Comparison of ENCODE assay signal across 16 cellular contexts in genomic region chr16:50276128-50276444, GRCh38. TPM values are rescaled to one million over a fixed set of nuclear protein-coding genes. Genes with fewer than 3 reads are reported as not detected.
DNase-seq lines count a peak whose midpoint lies in the region; ATAC-seq and TF ChIP-seq lines count a peak whose summit lies in the region.
"Had no signal": no experiment of that assay in that cellular context is flagged by ENCODE, and none has a peak within 500 bp of the region (broad histone marks: within the 10 kb centered on the region; RNA-seq: fewer than 3 reads in every experiment).

No MANE protein-coding gene starts in this region.

- 93% methylated on average over 5 of the region's 5 CpGs for WGBS in smooth muscle cell (ENCODE audit: low lambda C conversion rate)

- peaks cover 4% of the 10 kb centered on the region; the same call in 1 of the 2 replicates for H3K36me3 ChIP-seq in OCI-LY1 (ENCODE audit: insufficient read depth, low read length)
- peaks cover 7% of the 10 kb centered on the region for H3K36me3 ChIP-seq in effector memory CD4-positive, alpha-beta T cell (ENCODE audit: control insufficient read depth, insufficient read depth, low read length)
- H3K36me3 ChIP-seq in smooth muscle cell (ENCODE audit: low read depth), result no peaks in the 10 kb centered on the region
- H3K36me3 ChIP-seq: left lung, upper lobe of left lung had no signal

- peaks cover 93% of the 10 kb centered on the region for H3K4me1 Mint-ChIP-seq in stimulated activated effector memory CD8-positive, alpha-beta T cell treated with anti-CD3 and anti-CD28 coated beads, Interleukin-12 subunit alpha, Interleukin-12 subunit beta, amount 100 ng/mL, for 72 hours

- no peak for DNase-seq in activated naive CD4-positive, alpha-beta T cell treated with anti-CD3 and anti-CD28 coated beads, Interleukin-2, amount 50 U/mL, for 72 hours (ENCODE audit: low spot score in 2 of 2)
- DNase-seq in activated naive CD4-positive, alpha-beta T cell treated with Interleukin-2 at 50 U/mL for 16 hours, result no peak
- no peak for DNase-seq in effector memory CD4-positive, alpha-beta T cell
- no peak for DNase-seq in stimulated activated effector memory CD8-positive, alpha-beta T cell treated with anti-CD3 and anti-CD28 coated beads, Interleukin-12 subunit alpha, Interleukin-12 subunit beta, amount 100 ng/mL, for 72 hours (ENCODE audit: low spot score in 2 of 2)
- DNase-seq in smooth muscle cell (lab: John Stamatoyannopoulos, UW; ENCODE audit: unreplicated experiment), result no peak
- DNase-seq in COR-L47 (lab: John Stamatoyannopoulos, UW), result no peak
- DNase-seq: DMS 273 treated with DMSO at 0.1 percent for 48 hours; NCI-H146; NCI-H446; stimulated activated CD4-positive, alpha-beta T cell treated with anti-CD3 and anti-CD28 coated beads, Interleukin-2, amount 100 ng/mL, for 48 hours; upper lobe of left lung had no signal

- no peaks in the 10 kb centered on the region for H3K9me3 Mint-ChIP-seq in activated naive CD4-positive, alpha-beta T cell treated with anti-CD3 and anti-CD28 coated beads, Interleukin-2, amount 50 U/mL, for 72 hours
- peaks cover 5% of the 10 kb centered on the region for H3K9me3 Mint-ChIP-seq in stimulated activated effector memory CD8-positive, alpha-beta T cell treated with anti-CD3 and anti-CD28 coated beads, Interleukin-12 subunit alpha, Interleukin-12 subunit beta, amount 100 ng/mL, for 72 hours

- no peaks in the 10 kb centered on the region for H4K20me1 ChIP-seq in OCI-LY1 (ENCODE audit: insufficient read depth, low read length)
- H4K20me1 ChIP-seq in smooth muscle cell (ENCODE audit: low read depth), result peaks cover 78% of the 10 kb centered on the region

- H3K4me1 ChIP-seq in OCI-LY1 (ENCODE audit: insufficient read depth, low read length, severe bottlenecking) (peaks cover 31% of the 10 kb centered on the region), smooth muscle cell (ENCODE audit: low read depth) (no peaks in the 10 kb centered on the region)
- peaks cover 83% of the 10 kb centered on the region for H3K4me1 ChIP-seq in effector memory CD4-positive, alpha-beta T cell (ENCODE audit: control insufficient read depth, insufficient read depth, low read length, poor library complexity, severe bottlenecking)

- H3K27ac Mint-ChIP-seq in activated naive CD4-positive, alpha-beta T cell treated with anti-CD3 and anti-CD28 coated beads, Interleukin-2, amount 50 U/mL, for 72 hours, result peak overlapping the region; percentile 81 to 94
- H3K27ac Mint-ChIP-seq in stimulated activated effector memory CD8-positive, alpha-beta T cell treated with anti-CD3 and anti-CD28 coated beads, Interleukin-12 subunit alpha, Interleukin-12 subunit beta, amount 100 ng/mL, for 72 hours, result no peak overlapping the region
- H3K27ac Mint-ChIP-seq: WTC11 had no signal

- H3K27me3 ChIP-seq in OCI-LY1 (ENCODE audit: insufficient read depth, low read length) (no peaks in the 10 kb centered on the region), smooth muscle cell (ENCODE audit: low read depth) (no peaks in the 10 kb centered on the region)
- H3K27me3 ChIP-seq in effector memory CD4-positive, alpha-beta T cell (replicated peaks; ENCODE audit: control insufficient read depth, insufficient read depth, low read length, poor library complexity, severe bottlenecking), result no peaks in the 10 kb centered on the region
- H3K27me3 ChIP-seq: hepatocyte, left lung, upper lobe of left lung had no signal

- H3K9me3 ChIP-seq in OCI-LY1 (ENCODE audit: low read length) (no peaks in the 10 kb centered on the region), smooth muscle cell (replicated peaks; ENCODE audit: low read depth) (no peaks in the 10 kb centered on the region)
- H3K9me3 ChIP-seq in effector memory CD4-positive, alpha-beta T cell (ENCODE audit: control insufficient read depth, low read length), result no peaks in the 10 kb centered on the region
- H3K9me3 ChIP-seq: left lung, upper lobe of left lung had no signal

- H3K27ac ChIP-seq in OCI-LY1 (ENCODE audit: low read depth, low read length, poor library complexity, severe bottlenecking) (peak overlapping the region; percentile 80), smooth muscle cell (ENCODE audit: low read depth) (no peak overlapping the region)
- H3K27ac ChIP-seq in effector memory CD4-positive, alpha-beta T cell (ENCODE audit: insufficient read depth, low read length, poor library complexity, severe bottlenecking), result peak overlapping the region; percentile 44
- H3K27ac ChIP-seq: hepatocyte had no signal

- H3K4me3 ChIP-seq in OCI-LY1 (ENCODE audit: low read depth, low read length, poor library complexity, severe bottlenecking) (peak overlapping the region; percentile 69), smooth muscle cell (no peak overlapping the region)
- H3K4me3 ChIP-seq in effector memory CD4-positive, alpha-beta T cell (ENCODE audit: insufficient read depth, low read depth, low read length, poor library complexity, severe bottlenecking), result no peak overlapping the region
- H3K4me3 ChIP-seq: hepatocyte had no signal

- H3K4me3 Mint-ChIP-seq in stimulated activated effector memory CD8-positive, alpha-beta T cell treated with anti-CD3 and anti-CD28 coated beads, Interleukin-12 subunit alpha, Interleukin-12 subunit beta, amount 100 ng/mL, for 72 hours, result peak overlapping the region; percentile 97
- H3K4me3 Mint-ChIP-seq: WTC11 had no signal

- peaks cover 5% of the 10 kb centered on the region; the same call in 1 of the 2 replicates for H3K79me2 ChIP-seq in OCI-LY1 (ENCODE audit: insufficient read depth, low read length)
- peaks cover 9% of the 10 kb centered on the region for H3K79me2 ChIP-seq in smooth muscle cell (ENCODE audit: low read depth)
- H3K79me2 ChIP-seq: hepatocyte had no signal

- ATAC-seq in activated naive CD4-positive, alpha-beta T cell treated with anti-CD3 and anti-CD28 coated beads, Interleukin-2, amount 50 U/mL, for 72 hours, result no peak
- ATAC-seq in stimulated activated effector memory CD8-positive, alpha-beta T cell treated with anti-CD3 and anti-CD28 coated beads, Interleukin-12 subunit alpha, Interleukin-12 subunit beta, amount 100 ng/mL, for 72 hours, result no peak
- no peak for ATAC-seq in HG02885 (IDR thresholded peaks at IDR 0.05; ENCODE audit: poor library complexity, unreplicated experiment)
- ATAC-seq: left lung, WTC11 had no signal

- H3K36me3 Mint-ChIP-seq in activated naive CD4-positive, alpha-beta T cell treated with anti-CD3 and anti-CD28 coated beads, Interleukin-2, amount 50 U/mL, for 72 hours, result peaks cover 10 to 56% of the 10 kb centered on the region in 2 donors
- H3K36me3 Mint-ChIP-seq in stimulated activated effector memory CD8-positive, alpha-beta T cell treated with anti-CD3 and anti-CD28 coated beads, Interleukin-12 subunit alpha, Interleukin-12 subunit beta, amount 100 ng/mL, for 72 hours, result peaks cover 52% of the 10 kb centered on the region
- H3K36me3 Mint-ChIP-seq: WTC11 had no signal

- H3K4me2 ChIP-seq in OCI-LY1 (ENCODE audit: low read length) (peak overlapping the region; percentile 96; the same call in 1 of the 2 replicates), smooth muscle cell (no peak overlapping the region)
- H3K4me2 ChIP-seq: hepatocyte had no signal

- H2AFZ ChIP-seq in OCI-LY1 (ENCODE audit: low read length), result no peak overlapping the region
- no peak overlapping the region for H2AFZ ChIP-seq in smooth muscle cell (ENCODE audit: low read depth)
- H2AFZ ChIP-seq: hepatocyte had no signal

- H3K9ac ChIP-seq in OCI-LY1 (ENCODE audit: low read length) (no peak overlapping the region), smooth muscle cell (ENCODE audit: low read depth) (no peak overlapping the region)

- H3K9me2 ChIP-seq in OCI-LY1 (ENCODE audit: low read depth, low read length), result no peaks in the 10 kb centered on the region

- H3F3A ChIP-seq in OCI-LY1 (ENCODE audit: insufficient read depth, low read length) (no peaks in the 10 kb centered on the region), smooth muscle cell (ENCODE audit: low read depth) (no peaks in the 10 kb centered on the region)

- TF ChIP-seq CTCF in OCI-LY1 (IDR thresholded peaks at IDR 0.05; ENCODE audit: low read length), result no peak
- TF ChIP-seq CTCF in smooth muscle cell (IDR thresholded peaks at IDR 0.05; ENCODE audit: borderline replicate concordance, insufficient read depth, poor library complexity, severe bottlenecking), result no peak

RNA-seq across cellular contexts. Expression of gene ADCY7, which starts 9.7 kb away (rescaled TPM):
- 100 to 1,000 TPM in 1 of 2 donors, 10 to 100 TPM in 1; 78.5 to 104 TPM for total RNA-seq in activated naive CD4-positive, alpha-beta T cell treated with anti-CD3 and anti-CD28 coated beads, Interleukin-2, amount 50 U/mL, for 72 hours
- total RNA-seq in smooth muscle cell, result 31.6 and 37.1 TPM in 2 replicates
- 28.1 and 30.7 TPM in 2 replicates for polyA plus RNA-seq in smooth muscle cell
